In the genomic region with DNA sequence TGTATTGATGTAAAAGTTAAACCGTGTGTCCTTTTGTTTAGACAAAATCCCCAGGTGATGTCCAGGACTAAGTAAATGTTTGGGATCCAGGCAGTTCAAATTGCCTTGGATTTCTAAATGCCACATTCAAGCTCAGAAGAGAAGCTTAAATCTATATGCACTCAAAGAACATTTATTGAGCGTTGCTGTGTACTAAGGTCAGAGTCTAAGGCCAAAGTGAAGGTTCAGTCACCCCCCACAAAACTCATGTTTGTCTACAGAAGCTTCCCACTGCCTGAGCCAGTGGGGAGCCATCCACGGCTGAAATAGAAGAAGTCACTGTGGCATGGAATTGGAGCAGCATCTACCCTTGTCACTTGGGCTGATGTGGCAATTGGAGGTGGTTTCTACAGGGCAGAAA, we compare ENCODE assay signal across 1 cellular context.
TF ChIP-seq lines count a peak whose summit lies in the region.

No MANE protein-coding gene starts in this region.

TF ChIP-seq in HepG2, 621 proteins besides CTCF, POLR2A, EP300 and RAD21 (continued from another document and continues in another):
- TF ChIP-seq, protein P1, sequence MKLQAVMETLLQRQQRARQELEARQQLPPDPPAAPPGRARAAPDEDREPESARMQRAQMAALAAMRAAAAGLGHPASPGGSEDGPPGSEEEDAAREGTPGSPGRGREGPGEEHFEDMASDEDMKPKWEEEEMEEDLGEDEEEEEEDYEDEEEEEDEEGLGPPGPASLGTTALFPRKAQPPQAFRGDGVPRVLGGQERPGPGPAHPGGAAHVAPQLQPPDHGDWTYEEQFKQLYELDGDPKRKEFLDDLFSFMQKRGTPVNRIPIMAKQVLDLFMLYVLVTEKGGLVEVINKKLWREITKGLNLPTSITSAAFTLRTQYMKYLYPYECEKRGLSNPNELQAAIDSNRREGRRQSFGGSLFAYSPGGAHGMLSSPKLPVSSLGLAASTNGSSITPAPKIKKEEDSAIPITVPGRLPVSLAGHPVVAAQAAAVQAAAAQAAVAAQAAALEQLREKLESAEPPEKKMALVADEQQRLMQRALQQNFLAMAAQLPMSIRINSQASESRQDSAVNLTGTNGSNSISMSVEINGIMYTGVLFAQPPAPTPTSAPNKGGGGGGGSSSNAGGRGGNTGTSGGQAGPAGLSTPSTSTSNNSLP (IDR thresholded peaks at IDR 0.05; ENCODE audit: low read depth, low read length) = 0 out of 2 replicates have a peak, but pooled peaks have one; percentile 19
- no peak for TF ChIP-seq MTA3 (CRISPR knock-in tag; IDR thresholded peaks at IDR 0.05)
- no peak for TF ChIP-seq ZBTB7A (CRISPR knock-in tag; IDR thresholded peaks at IDR 0.05)
- no peak for TF ChIP-seq SATB2 (CRISPR knock-in tag; IDR thresholded peaks at IDR 0.05)
- TF ChIP-seq TBL1XR1 (IDR thresholded peaks at IDR 0.05; ENCODE audit: borderline replicate concordance, low read length, partially characterized antibody) = no peak
- no peak for TF ChIP-seq ZNF790 (CRISPR knock-in tag; IDR thresholded peaks at IDR 0.05; ENCODE audit: borderline replicate concordance)
- TF ChIP-seq CCAR2 (optimal IDR thresholded peaks at IDR 0.05; ENCODE audit: low read depth, low read length) = no peak
- peak; percentile 53; the same call in 1 of the 2 replicates for TF ChIP-seq HNF4G (IDR thresholded peaks at IDR 0.05; ENCODE audit: borderline replicate concordance, low read depth, low read length)
- 0 out of 2 replicates have a peak, but pooled peaks have one; percentile 70 for TF ChIP-seq HNF4G (CRISPR knock-in tag; IDR thresholded peaks at IDR 0.05; ENCODE audit: borderline replicate concordance, low read depth)
- no peak for TF ChIP-seq KLF9 (CRISPR knock-in tag; IDR thresholded peaks at IDR 0.05; ENCODE audit: low read depth)
- no peak for TF ChIP-seq NFATC3 (CRISPR knock-in tag; IDR thresholded peaks at IDR 0.05)
- TF ChIP-seq HHEX (CRISPR knock-in tag; IDR thresholded peaks at IDR 0.05) = 0 out of 2 replicates have a peak, but pooled peaks have one; percentile 34
- no peak for TF ChIP-seq ZNF883 (CRISPR knock-in tag; IDR thresholded peaks at IDR 0.05; ENCODE audit: not compliant biosample characterization)
- no peak for TF ChIP-seq ZNF562 (CRISPR knock-in tag; IDR thresholded peaks at IDR 0.05; ENCODE audit: borderline replicate concordance)
- no peak for TF ChIP-seq ZBTB38 (CRISPR knock-in tag; IDR thresholded peaks at IDR 0.05)
- 0 out of 2 replicates have a peak, but pooled peaks have one; percentile 34 for TF ChIP-seq MEF2D (CRISPR knock-in tag; IDR thresholded peaks at IDR 0.05)
- no peak for TF ChIP-seq ZNF510 (CRISPR knock-in tag; IDR thresholded peaks at IDR 0.05; ENCODE audit: low read depth)
- peak; percentile 46; the same call in 1 of the 2 replicates for TF ChIP-seq NR2F6 (IDR thresholded peaks at IDR 0.05)
- TF ChIP-seq NR2F6 (CRISPR knock-in tag; IDR thresholded peaks at IDR 0.05) = no peak
- TF ChIP-seq RARG (CRISPR knock-in tag; IDR thresholded peaks at IDR 0.05; ENCODE audit: low read depth) = no peak
- TF ChIP-seq MAFK (conservative IDR thresholded peaks at IDR 0.05 in 1 of 2, IDR thresholded peaks at IDR 0.05 in 1 of 2; ENCODE audit: low read length in 2 of 2) = no peak
- no peak for TF ChIP-seq ZNF552 (CRISPR knock-in tag; IDR thresholded peaks at IDR 0.05; ENCODE audit: borderline replicate concordance)
- no peak for TF ChIP-seq ZNF20 (CRISPR knock-in tag; IDR thresholded peaks at IDR 0.05)
- TF ChIP-seq ZNF619 (CRISPR knock-in tag; IDR thresholded peaks at IDR 0.05) = no peak
- TF ChIP-seq BCL6 (CRISPR knock-in tag; IDR thresholded peaks at IDR 0.05) = peak; percentile 76
- 0 out of 2 replicates have a peak, but pooled peaks have one; percentile 25 for TF ChIP-seq RARA (CRISPR knock-in tag; IDR thresholded peaks at IDR 0.05)
- TF ChIP-seq TCF12 (IDR thresholded peaks at IDR 0.05) = no peak
- TF ChIP-seq TCF12 (CRISPR knock-in tag; IDR thresholded peaks at IDR 0.05) = 0 out of 2 replicates have a peak, but pooled peaks have one; percentile 29
- TF ChIP-seq, protein P2, sequence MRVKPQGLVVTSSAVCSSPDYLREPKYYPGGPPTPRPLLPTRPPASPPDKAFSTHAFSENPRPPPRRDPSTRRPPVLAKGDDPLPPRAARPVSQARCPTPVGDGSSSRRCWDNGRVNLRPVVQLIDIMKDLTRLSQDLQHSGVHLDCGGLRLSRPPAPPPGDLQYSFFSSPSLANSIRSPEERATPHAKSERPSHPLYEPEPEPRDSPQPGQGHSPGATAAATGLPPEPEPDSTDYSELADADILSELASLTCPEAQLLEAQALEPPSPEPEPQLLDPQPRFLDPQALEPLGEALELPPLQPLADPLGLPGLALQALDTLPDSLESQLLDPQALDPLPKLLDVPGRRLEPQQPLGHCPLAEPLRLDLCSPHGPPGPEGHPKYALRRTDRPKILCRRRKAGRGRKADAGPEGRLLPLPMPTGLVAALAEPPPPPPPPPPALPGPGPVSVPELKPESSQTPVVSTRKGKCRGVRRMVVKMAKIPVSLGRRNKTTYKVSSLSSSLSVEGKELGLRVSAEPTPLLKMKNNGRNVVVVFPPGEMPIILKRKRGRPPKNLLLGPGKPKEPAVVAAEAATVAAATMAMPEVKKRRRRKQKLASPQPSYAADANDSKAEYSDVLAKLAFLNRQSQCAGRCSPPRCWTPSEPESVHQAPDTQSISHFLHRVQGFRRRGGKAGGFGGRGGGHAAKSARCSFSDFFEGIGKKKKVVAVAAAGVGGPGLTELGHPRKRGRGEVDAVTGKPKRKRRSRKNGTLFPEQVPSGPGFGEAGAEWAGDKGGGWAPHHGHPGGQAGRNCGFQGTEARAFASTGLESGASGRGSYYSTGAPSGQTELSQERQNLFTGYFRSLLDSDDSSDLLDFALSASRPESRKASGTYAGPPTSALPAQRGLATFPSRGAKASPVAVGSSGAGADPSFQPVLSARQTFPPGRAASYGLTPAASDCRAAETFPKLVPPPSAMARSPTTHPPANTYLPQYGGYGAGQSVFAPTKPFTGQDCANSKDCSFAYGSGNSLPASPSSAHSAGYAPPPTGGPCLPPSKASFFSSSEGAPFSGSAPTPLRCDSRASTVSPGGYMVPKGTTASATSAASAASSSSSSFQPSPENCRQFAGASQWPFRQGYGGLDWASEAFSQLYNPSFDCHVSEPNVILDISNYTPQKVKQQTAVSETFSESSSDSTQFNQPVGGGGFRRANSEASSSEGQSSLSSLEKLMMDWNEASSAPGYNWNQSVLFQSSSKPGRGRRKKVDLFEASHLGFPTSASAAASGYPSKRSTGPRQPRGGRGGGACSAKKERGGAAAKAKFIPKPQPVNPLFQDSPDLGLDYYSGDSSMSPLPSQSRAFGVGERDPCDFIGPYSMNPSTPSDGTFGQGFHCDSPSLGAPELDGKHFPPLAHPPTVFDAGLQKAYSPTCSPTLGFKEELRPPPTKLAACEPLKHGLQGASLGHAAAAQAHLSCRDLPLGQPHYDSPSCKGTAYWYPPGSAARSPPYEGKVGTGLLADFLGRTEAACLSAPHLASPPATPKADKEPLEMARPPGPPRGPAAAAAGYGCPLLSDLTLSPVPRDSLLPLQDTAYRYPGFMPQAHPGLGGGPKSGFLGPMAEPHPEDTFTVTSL (CRISPR knock-in tag; IDR thresholded peaks at IDR 0.05; ENCODE audit: borderline replicate concordance) = peak; percentile 34; the same call in 1 of the 2 replicates
- TF ChIP-seq, protein P3, sequence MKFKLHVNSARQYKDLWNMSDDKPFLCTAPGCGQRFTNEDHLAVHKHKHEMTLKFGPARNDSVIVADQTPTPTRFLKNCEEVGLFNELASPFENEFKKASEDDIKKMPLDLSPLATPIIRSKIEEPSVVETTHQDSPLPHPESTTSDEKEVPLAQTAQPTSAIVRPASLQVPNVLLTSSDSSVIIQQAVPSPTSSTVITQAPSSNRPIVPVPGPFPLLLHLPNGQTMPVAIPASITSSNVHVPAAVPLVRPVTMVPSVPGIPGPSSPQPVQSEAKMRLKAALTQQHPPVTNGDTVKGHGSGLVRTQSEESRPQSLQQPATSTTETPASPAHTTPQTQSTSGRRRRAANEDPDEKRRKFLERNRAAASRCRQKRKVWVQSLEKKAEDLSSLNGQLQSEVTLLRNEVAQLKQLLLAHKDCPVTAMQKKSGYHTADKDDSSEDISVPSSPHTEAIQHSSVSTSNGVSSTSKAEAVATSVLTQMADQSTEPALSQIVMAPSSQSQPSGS (CRISPR knock-in tag; IDR thresholded peaks at IDR 0.05) = no peak
- TF ChIP-seq SP5 (CRISPR knock-in tag; IDR thresholded peaks at IDR 0.05; ENCODE audit: borderline replicate concordance, low read depth) = no peak
- TF ChIP-seq KMT2B (CRISPR knock-in tag; IDR thresholded peaks at IDR 0.05) = no peak
- no peak for TF ChIP-seq ZNF3 (CRISPR knock-in tag; IDR thresholded peaks at IDR 0.05)
- peak; percentile 41; the same call in 1 of the 2 replicates for TF ChIP-seq ESRRA (CRISPR knock-in tag; IDR thresholded peaks at IDR 0.05; ENCODE audit: low read depth)
- peak; percentile 55; the same call in 1 of the 2 replicates for TF ChIP-seq ZNF556 (CRISPR knock-in tag; IDR thresholded peaks at IDR 0.05; ENCODE audit: borderline replicate concordance)
- TF ChIP-seq SRSF4 (IDR thresholded peaks at IDR 0.05; ENCODE audit: low read depth, low read length, poor library complexity, severe bottlenecking) = no peak
- TF ChIP-seq GZF1 (CRISPR knock-in tag; IDR thresholded peaks at IDR 0.05) = no peak
- no peak for TF ChIP-seq STAG1 (CRISPR knock-in tag; IDR thresholded peaks at IDR 0.05)
- TF ChIP-seq TBP (CRISPR knock-in tag; IDR thresholded peaks at IDR 0.05) = no peak
- TF ChIP-seq ATF7 (IDR thresholded peaks at IDR 0.05) = no peak
- no peak for TF ChIP-seq ATF7 (CRISPR knock-in tag; IDR thresholded peaks at IDR 0.05)
- TF ChIP-seq SALL2 (CRISPR knock-in tag; IDR thresholded peaks at IDR 0.05) = no peak
- no peak for TF ChIP-seq ZNF841 (CRISPR knock-in tag; IDR thresholded peaks at IDR 0.05; ENCODE audit: borderline replicate concordance)
- no peak for TF ChIP-seq RBAK (CRISPR knock-in tag; IDR thresholded peaks at IDR 0.05)
- TF ChIP-seq FOXJ3 (CRISPR knock-in tag; IDR thresholded peaks at IDR 0.05; ENCODE audit: borderline replicate concordance) = no peak
- TF ChIP-seq, protein P4, sequence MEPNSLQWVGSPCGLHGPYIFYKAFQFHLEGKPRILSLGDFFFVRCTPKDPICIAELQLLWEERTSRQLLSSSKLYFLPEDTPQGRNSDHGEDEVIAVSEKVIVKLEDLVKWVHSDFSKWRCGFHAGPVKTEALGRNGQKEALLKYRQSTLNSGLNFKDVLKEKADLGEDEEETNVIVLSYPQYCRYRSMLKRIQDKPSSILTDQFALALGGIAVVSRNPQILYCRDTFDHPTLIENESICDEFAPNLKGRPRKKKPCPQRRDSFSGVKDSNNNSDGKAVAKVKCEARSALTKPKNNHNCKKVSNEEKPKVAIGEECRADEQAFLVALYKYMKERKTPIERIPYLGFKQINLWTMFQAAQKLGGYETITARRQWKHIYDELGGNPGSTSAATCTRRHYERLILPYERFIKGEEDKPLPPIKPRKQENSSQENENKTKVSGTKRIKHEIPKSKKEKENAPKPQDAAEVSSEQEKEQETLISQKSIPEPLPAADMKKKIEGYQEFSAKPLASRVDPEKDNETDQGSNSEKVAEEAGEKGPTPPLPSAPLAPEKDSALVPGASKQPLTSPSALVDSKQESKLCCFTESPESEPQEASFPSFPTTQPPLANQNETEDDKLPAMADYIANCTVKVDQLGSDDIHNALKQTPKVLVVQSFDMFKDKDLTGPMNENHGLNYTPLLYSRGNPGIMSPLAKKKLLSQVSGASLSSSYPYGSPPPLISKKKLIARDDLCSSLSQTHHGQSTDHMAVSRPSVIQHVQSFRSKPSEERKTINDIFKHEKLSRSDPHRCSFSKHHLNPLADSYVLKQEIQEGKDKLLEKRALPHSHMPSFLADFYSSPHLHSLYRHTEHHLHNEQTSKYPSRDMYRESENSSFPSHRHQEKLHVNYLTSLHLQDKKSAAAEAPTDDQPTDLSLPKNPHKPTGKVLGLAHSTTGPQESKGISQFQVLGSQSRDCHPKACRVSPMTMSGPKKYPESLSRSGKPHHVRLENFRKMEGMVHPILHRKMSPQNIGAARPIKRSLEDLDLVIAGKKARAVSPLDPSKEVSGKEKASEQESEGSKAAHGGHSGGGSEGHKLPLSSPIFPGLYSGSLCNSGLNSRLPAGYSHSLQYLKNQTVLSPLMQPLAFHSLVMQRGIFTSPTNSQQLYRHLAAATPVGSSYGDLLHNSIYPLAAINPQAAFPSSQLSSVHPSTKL (CRISPR knock-in tag; IDR thresholded peaks at IDR 0.05) = 0 out of 2 replicates have a peak, but pooled peaks have one; percentile 18
- no peak for TF ChIP-seq CENPT (CRISPR knock-in tag; IDR thresholded peaks at IDR 0.05; ENCODE audit: low read depth)
- peak; percentile 50; the same call in 1 of the 2 replicates for TF ChIP-seq POGZ (CRISPR knock-in tag; IDR thresholded peaks at IDR 0.05)
- TF ChIP-seq SYNCRIP (IDR thresholded peaks at IDR 0.05; ENCODE audit: insufficient read depth, low read depth, low read length) = no peak
- no peak for TF ChIP-seq KLF13 (CRISPR knock-in tag; IDR thresholded peaks at IDR 0.05)
- no peak for TF ChIP-seq ZNF180 (CRISPR knock-in tag; IDR thresholded peaks at IDR 0.05; ENCODE audit: borderline replicate concordance, low read depth)
- TF ChIP-seq YY1 (IDR thresholded peaks at IDR 0.05; ENCODE audit: insufficient read depth, insufficient replicate concordance, low read depth, low read length) = no peak
- TF ChIP-seq ZNF207 (IDR thresholded peaks at IDR 0.05; ENCODE audit: borderline replicate concordance) = no peak
- peak; percentile 55; the same call in 1 of the 2 replicates for TF ChIP-seq ZMYM4 (CRISPR knock-in tag; IDR thresholded peaks at IDR 0.05)
- no peak for TF ChIP-seq ZFP62 (CRISPR knock-in tag; IDR thresholded peaks at IDR 0.05)
- TF ChIP-seq HDAC1 (CRISPR knock-in tag; IDR thresholded peaks at IDR 0.05) = peak; percentile 34
- TF ChIP-seq LCORL (IDR thresholded peaks at IDR 0.05) = no peak
- TF ChIP-seq LCORL (CRISPR knock-in tag; IDR thresholded peaks at IDR 0.05) = 0 out of 2 replicates have a peak, but pooled peaks have one; percentile 30
- TF ChIP-seq, protein P5, sequence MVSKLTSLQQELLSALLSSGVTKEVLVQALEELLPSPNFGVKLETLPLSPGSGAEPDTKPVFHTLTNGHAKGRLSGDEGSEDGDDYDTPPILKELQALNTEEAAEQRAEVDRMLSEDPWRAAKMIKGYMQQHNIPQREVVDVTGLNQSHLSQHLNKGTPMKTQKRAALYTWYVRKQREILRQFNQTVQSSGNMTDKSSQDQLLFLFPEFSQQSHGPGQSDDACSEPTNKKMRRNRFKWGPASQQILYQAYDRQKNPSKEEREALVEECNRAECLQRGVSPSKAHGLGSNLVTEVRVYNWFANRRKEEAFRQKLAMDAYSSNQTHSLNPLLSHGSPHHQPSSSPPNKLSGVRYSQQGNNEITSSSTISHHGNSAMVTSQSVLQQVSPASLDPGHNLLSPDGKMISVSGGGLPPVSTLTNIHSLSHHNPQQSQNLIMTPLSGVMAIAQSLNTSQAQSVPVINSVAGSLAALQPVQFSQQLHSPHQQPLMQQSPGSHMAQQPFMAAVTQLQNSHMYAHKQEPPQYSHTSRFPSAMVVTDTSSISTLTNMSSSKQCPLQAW (CRISPR knock-in tag; IDR thresholded peaks at IDR 0.05) = no peak
- TF ChIP-seq PITX1 (CRISPR knock-in tag; IDR thresholded peaks at IDR 0.05) = peak; percentile 69
- TF ChIP-seq ZNF768 (CRISPR knock-in tag; IDR thresholded peaks at IDR 0.05) = no peak
- TF ChIP-seq SKI (IDR thresholded peaks at IDR 0.05; ENCODE audit: partially characterized antibody) = peak; percentile 28
